Comparison of ENCODE assay signal across 20 cellular contexts in the genomic region with DNA sequence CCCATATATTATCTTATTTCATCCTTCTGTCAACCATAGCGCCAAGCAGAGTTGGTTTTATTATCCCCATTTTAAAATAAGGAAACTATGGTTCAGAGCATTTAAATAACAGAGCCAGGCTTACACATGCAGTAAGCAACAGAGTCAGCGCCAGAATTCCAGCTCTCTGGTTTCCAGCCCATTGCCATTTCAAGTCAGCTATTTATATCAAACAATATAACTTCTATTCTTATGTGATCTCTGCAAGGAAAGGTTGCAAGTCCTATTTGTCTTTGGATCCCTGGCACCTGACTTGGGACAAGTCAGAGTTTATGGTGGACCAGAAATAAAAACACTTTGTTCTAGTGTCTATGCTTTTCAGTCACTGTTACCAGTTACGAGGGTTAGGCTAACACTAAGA.
DNase-seq lines count a peak whose midpoint lies in the region; ATAC-seq, FAIRE-seq and TF ChIP-seq lines count a peak whose summit lies in the region.
"Had no signal": no experiment of that assay in that cellular context is flagged by ENCODE, and none has a peak within 500 bp of the region (broad histone marks: within the 10 kb centered on the region; RNA-seq: fewer than 3 reads in every experiment).

No MANE protein-coding gene starts in this region.

- ATAC-seq in heart right ventricle (peak in 5 of 8 donors; percentile 38 to 76 (median 70)), left ventricle myocardium superior (peak; percentile 82), psoas muscle (peak; percentile 46 to 91 (median 81)), GM21576 (IDR thresholded peaks at IDR 0.05; ENCODE audit: unreplicated experiment) (no peak), HG03520 (IDR thresholded peaks at IDR 0.05; ENCODE audit: unreplicated experiment) (no peak)

- H3K9me3 ChIP-seq in heart right ventricle (no peaks in the 10 kb centered on the region), psoas muscle (no peaks in the 10 kb centered on the region)
- H3K9me3 ChIP-seq: BLaER1 had no signal

- TF ChIP-seq CTCF in heart right ventricle (IDR thresholded peaks at IDR 0.05) (no peak), psoas muscle (IDR thresholded peaks at IDR 0.05) (no peak)

- H3K27ac ChIP-seq in heart right ventricle: peak overlapping the region in 8 of 10 donors; percentile 6 to 64 (median 28)
- H3K27ac ChIP-seq in psoas muscle: peak overlapping the region; percentile 64
- H3K27ac ChIP-seq: BLaER1 had no signal

- H3K4me3 ChIP-seq in heart right ventricle (no peak overlapping the region), psoas muscle (no peak overlapping the region)
- H3K4me3 ChIP-seq: BLaER1 had no signal

- no peak for TF ChIP-seq POLR2A in GM12891 (IDR thresholded peaks at IDR 0.05; ENCODE audit: low read depth, low read length)

- DNase-seq in heart right ventricle: no peak
- DNase-seq in cardiac septum (ENCODE audit: low spot score): no peak
- no peak for DNase-seq in left ventricle myocardium superior
- peak in 1 of 2 donors; percentile 54 for DNase-seq in psoas muscle
- no peak for DNase-seq in GM12891 (ENCODE audit: insufficient read length, low spot score)
- no peak for DNase-seq in mucosa of gallbladder (ENCODE audit: low spot score)
- DNase-seq: DND-41, GOT3, KG1, NCI-H1417 treated with DMSO at 0.1 percent for 48 hours, NCI-H2029, NCI-H2171, NCI-H446 treated with DMSO at 0.1 percent for 48 hours, NCI-H748 treated with DMSO at 0.1 percent for 48 hours, RPMI8226 had no signal

- intact Hi-C loops in heart right ventricle (cut with DNase I): loop anchor here in 1 of 10 donors (5.0 kb wide), 1 partner anchor 41 kb away; no protein-coding TSS in a partner anchor
- intact Hi-C loops in cardiac septum (cut with DNase I): no loop called here
- intact Hi-C loops in left ventricle myocardium superior (cut with micrococcal nuclease): no loop called here
- intact Hi-C loops in psoas muscle (cut with DNase I): no loop called here

- no peak for FAIRE-seq in GM12891 (lab: Jason Lieb, UNC)
- FAIRE-seq: A204.1, G401.6 had no signal

- no peaks in the 10 kb centered on the region for H3K27me3 ChIP-seq in heart right ventricle
- H3K27me3 ChIP-seq in psoas muscle (ENCODE audit: insufficient read depth in 3 of 3, low read length in 2 of 3): no peaks in the 10 kb centered on the region
- H3K27me3 ChIP-seq: BLaER1 had no signal

- 80 to 81% methylated on average over 3 of the region's 3 CpGs for WGBS in heart right ventricle, 2 donors
- WGBS in psoas muscle, 3 donors: 50 to 73% (median 53%) methylated on average over 3 of the region's 3 CpGs

- H3K4me1 ChIP-seq in heart right ventricle (peaks cover 0 to 11% (median 3%) of the 10 kb centered on the region in 9 donors), psoas muscle (peaks cover 2% of the 10 kb centered on the region)
- H3K4me1 ChIP-seq: BLaER1 had no signal

- H3K36me3 ChIP-seq in heart right ventricle: no peaks in the 10 kb centered on the region
- no peaks in the 10 kb centered on the region for H3K36me3 ChIP-seq in psoas muscle (ENCODE audit: insufficient read depth in 1 of 2, low read depth in 1 of 2)
- H3K36me3 ChIP-seq: BLaER1 had no signal

TF ChIP-seq in GM12891, 5 proteins besides CTCF, POLR2A, EP300 and RAD21:
- TF ChIP-seq PAX5 (IDR thresholded peaks at IDR 0.05; ENCODE audit: insufficient read depth, low read length, severe bottlenecking): no peak
- no peak for TF ChIP-seq POLR2AphosphoS5 (IDR thresholded peaks at IDR 0.05; ENCODE audit: low read depth, low read length)
- TF ChIP-seq TAF1 (IDR thresholded peaks at IDR 0.05; ENCODE audit: low read depth, low read length): no peak
- no peak for TF ChIP-seq SPI1 (IDR thresholded peaks at IDR 0.05; ENCODE audit: low read depth, low read length)
- no peak for TF ChIP-seq POU2F2 (IDR thresholded peaks at IDR 0.05; ENCODE audit: low read depth, low read length)

Comparison
In these comparisons a context has a peak if more than half of its experiments do, and no peak if none do; other contexts are left out.
1. ATAC-seq: peak in heart right ventricle (5 of 8), left ventricle myocardium superior (single experiment) and psoas muscle (4 of 4); none in GM21576 (single experiment) and HG03520 (single experiment).